1 cellular context compared by ENCODE assay signal in genomic region chr12:54935235-54935951, GRCh38.
TF ChIP-seq lines count a peak whose summit lies in the region.

No MANE protein-coding gene starts in this region.

TF ChIP-seq in K562, 482 proteins besides CTCF, POLR2A, EP300 and RAD21 (continued from another document and continues in another):
- TF ChIP-seq ZBTB33 (CRISPR knock-in tag; IDR thresholded peaks at IDR 0.05) (no peak), NFATC3 (IDR thresholded peaks at IDR 0.05) (no peak), CHD1 (IDR thresholded peaks at IDR 0.05; ENCODE audit: low read length) (no peak), LARP7 (IDR thresholded peaks at IDR 0.05) (no peak), HMGXB4 (CRISPR knock-in tag; IDR thresholded peaks at IDR 0.05) (no peak), ZNF41 (CRISPR knock-in tag; conservative IDR thresholded peaks at IDR 0.05) (0 out of 2 replicates have a peak, but pooled peaks have one; percentile 45), MBD1 (CRISPR knock-in tag; IDR thresholded peaks at IDR 0.05) (no peak), NFYB (IDR thresholded peaks at IDR 0.05; ENCODE audit: extremely low read depth, insufficient read length) (no peak), ZBTB40 (IDR thresholded peaks at IDR 0.05) (no peak), ZBTB40 (CRISPR knock-in tag; IDR thresholded peaks at IDR 0.05) (no peak), ZNF583 (CRISPR knock-in tag; IDR thresholded peaks at IDR 0.05) (no peak), CHD7 (IDR thresholded peaks at IDR 0.05; ENCODE audit: low read depth, low read length) (no peak), ZBTB7A (IDR thresholded peaks at IDR 0.05; ENCODE audit: borderline replicate concordance, control insufficient read depth, low read depth, low read length) (no peak), CREB3L1 (IDR thresholded peaks at IDR 0.05; ENCODE audit: borderline replicate concordance, low read depth) (peak; percentile 69), ZBTB43 (CRISPR knock-in tag; IDR thresholded peaks at IDR 0.05) (no peak), ZNF586 (CRISPR knock-in tag; conservative IDR thresholded peaks at IDR 0.05) (no peak), SREBF2 (CRISPR knock-in tag; IDR thresholded peaks at IDR 0.05) (no peak), ZNF263 (CRISPR knock-in tag; IDR thresholded peaks at IDR 0.05; ENCODE audit: borderline replicate concordance) (no peak), ZNF24 (IDR thresholded peaks at IDR 0.05) (no peak), STAG1 (CRISPR knock-in tag; IDR thresholded peaks at IDR 0.05; ENCODE audit: borderline replicate concordance) (no peak), ZNF699 (CRISPR knock-in tag; IDR thresholded peaks at IDR 0.05; ENCODE audit: insufficient replicate concordance) (no peak), PCBP2 (IDR thresholded peaks at IDR 0.05; ENCODE audit: low read depth, low read length, poor library complexity, severe bottlenecking) (no peak), SOX6 (IDR thresholded peaks at IDR 0.05) (no peak)
